Comparison of ENCODE assay signal across 8 cellular contexts in genomic region chr16:67892899-67893790, GRCh38. TPM values are rescaled to one million over a fixed set of nuclear protein-coding genes. Genes with fewer than 3 reads are reported as not detected.
DNase-seq lines count a peak whose midpoint lies in the region; ATAC-seq and TF ChIP-seq lines count a peak whose summit lies in the region.

Gene PSKH1 (plus strand): TSS chr16:67893254. CDS start chr16:67908750, 15,496 bp downstream.

- no peak for TF ChIP-seq CTCF in mucosa of descending colon (IDR thresholded peaks at IDR 0.05)

- TF ChIP-seq EP300 in Ishikawa (IDR thresholded peaks at IDR 0.05; ENCODE audit: borderline replicate concordance), result no peak

- intact Hi-C loops in mucosa of descending colon (cut with DNase I, micrococcal nuclease), result no loop called here

- peak within 1 kb of the TSS; percentile 93 for H3K4me3 ChIP-seq in mucosa of descending colon

- H3K9me3 ChIP-seq in mucosa of descending colon, result no peaks in the 10 kb centered on the region

- H3K4me1 ChIP-seq in mucosa of descending colon (ENCODE audit: low read depth), result peaks cover 33% of the 10 kb centered on the region

- TF ChIP-seq RAD21 in Ishikawa (IDR thresholded peaks at IDR 0.05; ENCODE audit: low read depth), result no peak

- peak within 1 kb of the TSS; percentile 70 for H3K27ac ChIP-seq in epithelial cell of prostate

- ATAC-seq in GM21529 (IDR thresholded peaks at IDR 0.05; ENCODE audit: unreplicated experiment), result peak; percentile 90
- ATAC-seq in mucosa of descending colon, result peak; percentile 96

- DNase-seq in DMS 273 (lab: John Stamatoyannopoulos, UW; ENCODE audit: unreplicated experiment) (peak; percentile 98), OCI-M2 (lab: John Stamatoyannopoulos, UW; ENCODE audit: unreplicated experiment) (peak; percentile 61), activated T-cell treated with anti-CD3 and anti-CD28 coated beads for 4 hours (peak; percentile 91), epithelial cell of prostate (ENCODE audit: low read depth, low spot score) (peak; percentile 61), mucosa of descending colon (peak; percentile 97 to 98 (median 98))
- DNase-seq in stimulated activated CD8-positive, alpha-beta memory T cell treated with anti-CD3 and anti-CD28 coated beads, Interleukin-4, amount 100 ng/mL, for 1 hour (ENCODE audit: low read depth in 2 of 2, low spot score in 1 of 2), result peak; percentile 84 to 88

- H3K36me3 ChIP-seq in mucosa of descending colon (ENCODE audit: low read depth), result no peaks in the 10 kb centered on the region

TF ChIP-seq in Ishikawa, 13 proteins besides CTCF, POLR2A, EP300 and RAD21:
- TF ChIP-seq TAF1 (IDR thresholded peaks at IDR 0.05; ENCODE audit: low read depth) (peak; percentile 88), YY1 (IDR thresholded peaks at IDR 0.05; ENCODE audit: low read depth) (peak; percentile 91), MAX (IDR thresholded peaks at IDR 0.05) (no peak), TCF12 (IDR thresholded peaks at IDR 0.05; ENCODE audit: low read depth) (0 out of 2 replicates have a peak, but pooled peaks have one; percentile 22), EGR1 (IDR thresholded peaks at IDR 0.05) (0 out of 2 replicates have a peak, but pooled peaks have one; percentile 8), CREB1 (IDR thresholded peaks at IDR 0.05; ENCODE audit: low read depth) (peak; percentile 96), FOXM1 (IDR thresholded peaks at IDR 0.05; ENCODE audit: borderline replicate concordance, low read depth) (no peak)

RNA-seq across cellular contexts. Expression of gene PSKH1, which starts in this region (rescaled TPM):
- 10 to 100 TPM; 33.8 to 43.3 (median 38.1) TPM for total RNA-seq in mucosa of descending colon

Comparison
In these comparisons a context has a peak if more than half of its experiments do, and no peak if none do; other contexts are left out.
1. Peak in every context shown above with its lines: DNase-seq, ATAC-seq, H3K4me3 ChIP-seq and H3K27ac ChIP-seq.